In genomic region chr12:124567673-124568373, GRCh38 we compare ENCODE assay signal across 1 cellular context.
TF ChIP-seq lines count a peak whose summit lies in the region.

No MANE protein-coding gene starts in this region.

TF ChIP-seq in HepG2, 621 proteins besides CTCF, POLR2A, EP300 and RAD21 (continued from another document and continues in another):
- TF ChIP-seq, protein P1, sequence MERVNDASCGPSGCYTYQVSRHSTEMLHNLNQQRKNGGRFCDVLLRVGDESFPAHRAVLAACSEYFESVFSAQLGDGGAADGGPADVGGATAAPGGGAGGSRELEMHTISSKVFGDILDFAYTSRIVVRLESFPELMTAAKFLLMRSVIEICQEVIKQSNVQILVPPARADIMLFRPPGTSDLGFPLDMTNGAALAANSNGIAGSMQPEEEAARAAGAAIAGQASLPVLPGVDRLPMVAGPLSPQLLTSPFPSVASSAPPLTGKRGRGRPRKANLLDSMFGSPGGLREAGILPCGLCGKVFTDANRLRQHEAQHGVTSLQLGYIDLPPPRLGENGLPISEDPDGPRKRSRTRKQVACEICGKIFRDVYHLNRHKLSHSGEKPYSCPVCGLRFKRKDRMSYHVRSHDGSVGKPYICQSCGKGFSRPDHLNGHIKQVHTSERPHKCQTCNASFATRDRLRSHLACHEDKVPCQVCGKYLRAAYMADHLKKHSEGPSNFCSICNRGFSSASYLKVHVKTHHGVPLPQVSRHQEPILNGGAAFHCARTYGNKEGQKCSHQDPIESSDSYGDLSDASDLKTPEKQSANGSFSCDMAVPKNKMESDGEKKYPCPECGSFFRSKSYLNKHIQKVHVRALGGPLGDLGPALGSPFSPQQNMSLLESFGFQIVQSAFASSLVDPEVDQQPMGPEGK (CRISPR knock-in tag; IDR thresholded peaks at IDR 0.05) = peak; percentile 74
- 0 out of 2 replicates have a peak, but pooled peaks have one; percentile 37 for TF ChIP-seq ZNF446 (CRISPR knock-in tag; IDR thresholded peaks at IDR 0.05)
- 0 out of 2 replicates have a peak, but pooled peaks have one; percentile 37 for TF ChIP-seq REPIN1 (CRISPR knock-in tag; IDR thresholded peaks at IDR 0.05; ENCODE audit: borderline replicate concordance, low read depth)
- no peak for TF ChIP-seq ZSCAN25 (CRISPR knock-in tag; IDR thresholded peaks at IDR 0.05)
- TF ChIP-seq BCL6 (CRISPR knock-in tag; IDR thresholded peaks at IDR 0.05) = no peak
- peak; percentile 15; the same call in 1 of the 2 replicates for TF ChIP-seq POGK (CRISPR knock-in tag; conservative IDR thresholded peaks at IDR 0.05)
- no peak for TF ChIP-seq NKX3-1 (CRISPR knock-in tag; IDR thresholded peaks at IDR 0.05)
- TF ChIP-seq RFXAP (CRISPR knock-in tag; IDR thresholded peaks at IDR 0.05; ENCODE audit: borderline replicate concordance) = no peak
- TF ChIP-seq, protein P2, sequence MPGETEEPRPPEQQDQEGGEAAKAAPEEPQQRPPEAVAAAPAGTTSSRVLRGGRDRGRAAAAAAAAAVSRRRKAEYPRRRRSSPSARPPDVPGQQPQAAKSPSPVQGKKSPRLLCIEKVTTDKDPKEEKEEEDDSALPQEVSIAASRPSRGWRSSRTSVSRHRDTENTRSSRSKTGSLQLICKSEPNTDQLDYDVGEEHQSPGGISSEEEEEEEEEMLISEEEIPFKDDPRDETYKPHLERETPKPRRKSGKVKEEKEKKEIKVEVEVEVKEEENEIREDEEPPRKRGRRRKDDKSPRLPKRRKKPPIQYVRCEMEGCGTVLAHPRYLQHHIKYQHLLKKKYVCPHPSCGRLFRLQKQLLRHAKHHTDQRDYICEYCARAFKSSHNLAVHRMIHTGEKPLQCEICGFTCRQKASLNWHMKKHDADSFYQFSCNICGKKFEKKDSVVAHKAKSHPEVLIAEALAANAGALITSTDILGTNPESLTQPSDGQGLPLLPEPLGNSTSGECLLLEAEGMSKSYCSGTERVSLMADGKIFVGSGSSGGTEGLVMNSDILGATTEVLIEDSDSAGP (CRISPR knock-in tag; IDR thresholded peaks at IDR 0.05; ENCODE audit: borderline replicate concordance) = peak; percentile 100
- TF ChIP-seq ZNF788 (CRISPR knock-in tag; IDR thresholded peaks at IDR 0.05; ENCODE audit: borderline replicate concordance) = peak; percentile 33; the same call in 1 of the 2 replicates
- no peak for TF ChIP-seq ZBTB2 (CRISPR knock-in tag; IDR thresholded peaks at IDR 0.05; ENCODE audit: low read depth)
- no peak for TF ChIP-seq ZFP36L1 (CRISPR knock-in tag; IDR thresholded peaks at IDR 0.05)
- TF ChIP-seq FOXP4 (CRISPR knock-in tag; IDR thresholded peaks at IDR 0.05) = 0 out of 2 replicates have a peak, but pooled peaks have one; percentile 22
- TF ChIP-seq ZNF263 (CRISPR knock-in tag; IDR thresholded peaks at IDR 0.05) = 0 out of 2 replicates have a peak, but pooled peaks have one; percentile 25
- TF ChIP-seq, protein P3, sequence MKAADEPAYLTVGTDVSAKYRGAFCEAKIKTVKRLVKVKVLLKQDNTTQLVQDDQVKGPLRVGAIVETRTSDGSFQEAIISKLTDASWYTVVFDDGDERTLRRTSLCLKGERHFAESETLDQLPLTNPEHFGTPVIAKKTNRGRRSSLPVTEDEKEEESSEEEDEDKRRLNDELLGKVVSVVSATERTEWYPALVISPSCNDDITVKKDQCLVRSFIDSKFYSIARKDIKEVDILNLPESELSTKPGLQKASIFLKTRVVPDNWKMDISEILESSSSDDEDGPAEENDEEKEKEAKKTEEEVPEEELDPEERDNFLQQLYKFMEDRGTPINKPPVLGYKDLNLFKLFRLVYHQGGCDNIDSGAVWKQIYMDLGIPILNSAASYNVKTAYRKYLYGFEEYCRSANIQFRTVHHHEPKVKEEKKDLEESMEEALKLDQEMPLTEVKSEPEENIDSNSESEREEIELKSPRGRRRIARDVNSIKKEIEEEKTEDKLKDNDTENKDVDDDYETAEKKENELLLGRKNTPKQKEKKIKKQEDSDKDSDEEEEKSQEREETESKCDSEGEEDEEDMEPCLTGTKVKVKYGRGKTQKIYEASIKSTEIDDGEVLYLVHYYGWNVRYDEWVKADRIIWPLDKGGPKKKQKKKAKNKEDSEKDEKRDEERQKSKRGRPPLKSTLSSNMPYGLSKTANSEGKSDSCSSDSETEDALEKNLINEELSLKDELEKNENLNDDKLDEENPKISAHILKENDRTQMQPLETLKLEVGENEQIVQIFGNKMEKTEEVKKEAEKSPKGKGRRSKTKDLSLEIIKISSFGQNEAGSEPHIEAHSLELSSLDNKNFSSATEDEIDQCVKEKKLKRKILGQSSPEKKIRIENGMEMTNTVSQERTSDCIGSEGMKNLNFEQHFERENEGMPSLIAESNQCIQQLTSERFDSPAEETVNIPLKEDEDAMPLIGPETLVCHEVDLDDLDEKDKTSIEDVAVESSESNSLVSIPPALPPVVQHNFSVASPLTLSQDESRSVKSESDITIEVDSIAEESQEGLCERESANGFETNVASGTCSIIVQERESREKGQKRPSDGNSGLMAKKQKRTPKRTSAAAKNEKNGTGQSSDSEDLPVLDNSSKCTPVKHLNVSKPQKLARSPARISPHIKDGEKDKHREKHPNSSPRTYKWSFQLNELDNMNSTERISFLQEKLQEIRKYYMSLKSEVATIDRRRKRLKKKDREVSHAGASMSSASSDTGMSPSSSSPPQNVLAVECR (CRISPR knock-in tag; IDR thresholded peaks at IDR 0.05; ENCODE audit: borderline replicate concordance) = peak; percentile 15; the same call in 1 of the 2 replicates
- TF ChIP-seq, protein P4, sequence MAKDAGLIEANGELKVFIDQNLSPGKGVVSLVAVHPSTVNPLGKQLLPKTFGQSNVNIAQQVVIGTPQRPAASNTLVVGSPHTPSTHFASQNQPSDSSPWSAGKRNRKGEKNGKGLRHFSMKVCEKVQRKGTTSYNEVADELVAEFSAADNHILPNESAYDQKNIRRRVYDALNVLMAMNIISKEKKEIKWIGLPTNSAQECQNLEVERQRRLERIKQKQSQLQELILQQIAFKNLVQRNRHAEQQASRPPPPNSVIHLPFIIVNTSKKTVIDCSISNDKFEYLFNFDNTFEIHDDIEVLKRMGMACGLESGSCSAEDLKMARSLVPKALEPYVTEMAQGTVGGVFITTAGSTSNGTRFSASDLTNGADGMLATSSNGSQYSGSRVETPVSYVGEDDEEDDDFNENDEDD (CRISPR knock-in tag; IDR thresholded peaks at IDR 0.05; ENCODE audit: borderline replicate concordance) = no peak
- no peak for TF ChIP-seq ZNF737 (CRISPR knock-in tag; IDR thresholded peaks at IDR 0.05; ENCODE audit: borderline replicate concordance)
- peak; percentile 42 for TF ChIP-seq SAP130 (CRISPR knock-in tag; IDR thresholded peaks at IDR 0.05; ENCODE audit: low read depth)
- TF ChIP-seq, protein P5, sequence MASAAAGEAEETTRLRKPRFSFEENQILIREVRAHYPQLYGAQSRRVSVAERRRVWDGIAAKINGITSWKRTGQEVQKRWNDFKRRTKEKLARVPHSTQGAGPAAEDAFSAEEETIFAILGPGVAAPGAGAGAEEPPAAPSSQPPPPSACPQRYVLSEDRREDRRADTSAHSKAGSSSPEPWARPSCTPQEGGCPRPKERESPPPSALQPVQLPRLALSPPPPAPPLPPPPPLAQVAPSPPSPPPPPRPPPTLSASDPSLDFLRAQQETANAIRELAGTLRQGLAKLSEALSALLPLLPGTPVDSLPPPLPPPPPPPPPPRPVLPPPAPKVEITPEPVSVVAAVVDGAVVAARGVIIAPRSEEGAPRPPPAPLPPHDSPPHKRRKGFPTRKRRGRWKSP (CRISPR knock-in tag; IDR thresholded peaks at IDR 0.05) = no peak
- TF ChIP-seq HOXA5 (CRISPR knock-in tag; IDR thresholded peaks at IDR 0.05) = peak; percentile 36; the same call in 1 of the 2 replicates
- TF ChIP-seq ZNF350 (CRISPR knock-in tag; IDR thresholded peaks at IDR 0.05; ENCODE audit: borderline replicate concordance, low read depth) = peak; percentile 23; the same call in 1 of the 2 replicates
- TF ChIP-seq ZNF850 (CRISPR knock-in tag; conservative IDR thresholded peaks at IDR 0.05) = 0 out of 2 replicates have a peak, but pooled peaks have one; percentile 31
- TF ChIP-seq ZNF501 (CRISPR knock-in tag; IDR thresholded peaks at IDR 0.05) = peak; percentile 37; the same call in 1 of the 2 replicates
- TF ChIP-seq NFRKB (IDR thresholded peaks at IDR 0.05) = no peak
- TF ChIP-seq ZNF343 (CRISPR knock-in tag; IDR thresholded peaks at IDR 0.05) = 0 out of 2 replicates have a peak, but pooled peaks have one; percentile 32
- TF ChIP-seq ZNF556 (CRISPR knock-in tag; IDR thresholded peaks at IDR 0.05; ENCODE audit: borderline replicate concordance) = no peak
- TF ChIP-seq HES4 (CRISPR knock-in tag; IDR thresholded peaks at IDR 0.05; ENCODE audit: borderline replicate concordance) = no peak
- TF ChIP-seq ZNF12 (CRISPR knock-in tag; IDR thresholded peaks at IDR 0.05) = no peak
- TF ChIP-seq, protein P6, sequence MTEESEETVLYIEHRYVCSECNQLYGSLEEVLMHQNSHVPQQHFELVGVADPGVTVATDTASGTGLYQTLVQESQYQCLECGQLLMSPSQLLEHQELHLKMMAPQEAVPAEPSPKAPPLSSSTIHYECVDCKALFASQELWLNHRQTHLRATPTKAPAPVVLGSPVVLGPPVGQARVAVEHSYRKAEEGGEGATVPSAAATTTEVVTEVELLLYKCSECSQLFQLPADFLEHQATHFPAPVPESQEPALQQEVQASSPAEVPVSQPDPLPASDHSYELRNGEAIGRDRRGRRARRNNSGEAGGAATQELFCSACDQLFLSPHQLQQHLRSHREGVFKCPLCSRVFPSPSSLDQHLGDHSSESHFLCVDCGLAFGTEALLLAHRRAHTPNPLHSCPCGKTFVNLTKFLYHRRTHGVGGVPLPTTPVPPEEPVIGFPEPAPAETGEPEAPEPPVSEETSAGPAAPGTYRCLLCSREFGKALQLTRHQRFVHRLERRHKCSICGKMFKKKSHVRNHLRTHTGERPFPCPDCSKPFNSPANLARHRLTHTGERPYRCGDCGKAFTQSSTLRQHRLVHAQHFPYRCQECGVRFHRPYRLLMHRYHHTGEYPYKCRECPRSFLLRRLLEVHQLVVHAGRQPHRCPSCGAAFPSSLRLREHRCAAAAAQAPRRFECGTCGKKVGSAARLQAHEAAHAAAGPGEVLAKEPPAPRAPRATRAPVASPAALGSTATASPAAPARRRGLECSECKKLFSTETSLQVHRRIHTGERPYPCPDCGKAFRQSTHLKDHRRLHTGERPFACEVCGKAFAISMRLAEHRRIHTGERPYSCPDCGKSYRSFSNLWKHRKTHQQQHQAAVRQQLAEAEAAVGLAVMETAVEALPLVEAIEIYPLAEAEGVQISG (CRISPR knock-in tag; IDR thresholded peaks at IDR 0.05) = 0 out of 2 replicates have a peak, but pooled peaks have one; percentile 15
- TF ChIP-seq ISL2 (CRISPR knock-in tag; IDR thresholded peaks at IDR 0.05) = peak; percentile 19; the same call in 1 of the 2 replicates
- no peak for TF ChIP-seq E2F2 (CRISPR knock-in tag; IDR thresholded peaks at IDR 0.05; ENCODE audit: borderline replicate concordance)
- no peak for TF ChIP-seq ZNF136 (CRISPR knock-in tag; IDR thresholded peaks at IDR 0.05; ENCODE audit: low read depth)
- no peak for TF ChIP-seq ZNF547 (CRISPR knock-in tag; IDR thresholded peaks at IDR 0.05)
- no peak for TF ChIP-seq ZNF10 (CRISPR knock-in tag; IDR thresholded peaks at IDR 0.05; ENCODE audit: borderline replicate concordance, low read depth)
- no peak for TF ChIP-seq CERS6 (CRISPR knock-in tag; IDR thresholded peaks at IDR 0.05)
